ENCODE assay signal across 13 cellular contexts in the genomic region with DNA sequence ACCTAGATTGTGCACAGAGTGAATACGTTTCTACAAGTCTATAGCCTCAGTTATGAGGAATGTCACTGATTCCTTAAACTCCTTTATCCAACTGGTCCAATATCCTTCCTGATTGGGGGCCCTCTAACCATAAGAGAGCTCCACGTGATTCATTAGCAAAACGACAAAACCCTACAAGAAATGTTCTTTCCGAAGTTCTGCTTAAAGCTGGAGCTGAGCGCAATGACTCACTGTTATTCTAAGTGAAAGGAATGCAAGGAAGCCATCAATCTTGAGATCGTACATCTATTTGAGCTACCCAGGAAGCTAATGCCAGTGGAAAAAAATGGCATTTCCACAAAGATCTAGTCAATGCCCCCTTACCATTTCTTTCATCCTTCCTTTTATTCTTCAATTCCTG.
DNase-seq lines count a peak whose midpoint lies in the region; ATAC-seq and TF ChIP-seq lines count a peak whose summit lies in the region.
"Had no signal": no experiment of that assay in that cellular context is flagged by ENCODE, and none has a peak within 500 bp of the region (broad histone marks: within the 10 kb centered on the region; RNA-seq: fewer than 3 reads in every experiment).

No MANE protein-coding gene starts in this region.

- CTCF ChIA-PET in PC-3 (lab: Charles Lee), result no interaction called here
- CTCF ChIA-PET in GM10248 (lab: Yijun Ruan, JAX), result no interaction called here

- no peak overlapping the region for H3K27ac ChIP-seq in PC-3 (ENCODE audit: low read length)
- H3K27ac ChIP-seq: skin epidermis, upper lobe of right lung had no signal

- no TSS peak for BruUV-seq in PC-3 (replicated peaks; lab: Mats Ljungman, UMichigan)

- no peak overlapping the region for H2AFZ ChIP-seq in PC-3 (ENCODE audit: low read length)

- H3F3A ChIP-seq in PC-3 (ENCODE audit: low read length, unreplicated experiment), result no peaks in the 10 kb centered on the region

- H3K27me3 ChIP-seq in PC-3 (ENCODE audit: low read length), result peaks cover 12% of the 10 kb centered on the region; the same call in 1 of the 2 replicates
- H3K27me3 ChIP-seq: upper lobe of right lung had no signal

- no peaks in the 10 kb centered on the region for H4K20me1 ChIP-seq in PC-3 (ENCODE audit: low read length)

- no peaks in the 10 kb centered on the region for H3K36me3 ChIP-seq in PC-3 (ENCODE audit: low read depth, low read length)
- H3K36me3 ChIP-seq: upper lobe of right lung had no signal

- intact Hi-C loops in PC-3 (cut with micrococcal nuclease), result no loop called here

- H3K4me2 ChIP-seq in PC-3 (ENCODE audit: low read length), result no peak overlapping the region

- DNase-seq in AG10803 (ENCODE audit: low read depth), result peak; percentile 55
- peak; percentile 21 for DNase-seq in PC-3
- DNase-seq in epithelial cell of esophagus (ENCODE audit: low read depth), result peak; percentile 61
- DNase-seq in myocyte (ENCODE audit: low read depth), result peak; percentile 52
- no peak for DNase-seq in NCI-H1048 (lab: John Stamatoyannopoulos, UW)
- no peak for DNase-seq in GM10248 (ENCODE audit: extremely low spot score)
- no peak for DNase-seq in mesenteric fat pad (ENCODE audit: low spot score)
- DNase-seq in activated CD8-positive, alpha-beta memory T cell treated with anti-CD3 and anti-CD28 coated beads, Interleukin-2, amount 50 U/mL, for 4 hours, result no peak
- DNase-seq: activated CD4-positive, alpha-beta T cell treated with anti-CD3 and anti-CD28 coated beads for 36 hours; activated effector memory CD4-positive, alpha-beta T cell treated with Interleukin-2 at 50 U/mL for 16 hours; NCI-H82; upper lobe of right lung had no signal

- no peaks in the 10 kb centered on the region for H3K9me3 ChIP-seq in PC-3 (ENCODE audit: low read length)
- H3K9me3 ChIP-seq: upper lobe of right lung had no signal

- POLR2A ChIA-PET in PC-3 (lab: Charles Lee; ENCODE audit: unreplicated experiment), result no interaction called here
- POLR2A ChIA-PET in GM10248 (lab: Yijun Ruan, JAX), result no interaction called here

- TF ChIP-seq CTCF in AG10803 (conservative IDR thresholded peaks at IDR 0.05; ENCODE audit: low read length) (no peak), PC-3 (conservative IDR thresholded peaks at IDR 0.05; ENCODE audit: low read depth, low read length) (no peak), epithelial cell of esophagus (IDR thresholded peaks at IDR 0.05; ENCODE audit: insufficient read depth, low read depth, low read length, missing control alignments) (no peak), GM10248 (IDR thresholded peaks at IDR 0.05; ENCODE audit: control extremely low read depth, extremely low read depth, low read depth, missing control alignments) (no peak)

- no peak overlapping the region for H3K9ac ChIP-seq in PC-3 (ENCODE audit: low read length)

- no peak for ATAC-seq in PC-3
- ATAC-seq: activated CD4-positive, alpha-beta T cell treated with anti-CD3 and anti-CD28 coated beads for 36 hours; upper lobe of right lung had no signal

- no peaks in the 10 kb centered on the region for H3K4me1 ChIP-seq in PC-3 (ENCODE audit: insufficient read depth, low read length)
- H3K4me1 ChIP-seq: upper lobe of right lung had no signal

- no peaks in the 10 kb centered on the region for H3K79me2 ChIP-seq in PC-3 (ENCODE audit: low read length)

- H3K9me2 ChIP-seq in PC-3 (replicated peaks; ENCODE audit: low read length), result no peaks in the 10 kb centered on the region

- H3K4me3 ChIP-seq in AG10803 (ENCODE audit: low read length) (no peak overlapping the region), PC-3 (ENCODE audit: low read length) (no peak overlapping the region), epithelial cell of esophagus (ENCODE audit: low read length) (no peak overlapping the region)
- H3K4me3 ChIP-seq: skin epidermis, upper lobe of right lung had no signal

Comparison
In these comparisons a context has a peak if more than half of its experiments do, and no peak if none do; other contexts are left out.
1. DNase-seq: peak in AG10803 (single experiment), PC-3 (single experiment), epithelial cell of esophagus (single experiment) and myocyte (single experiment); none in NCI-H1048 (single experiment), GM10248 (single experiment), mesenteric fat pad (single experiment) and activated CD8-positive, alpha-beta memory T cell treated with anti-CD3 and anti-CD28 coated beads, Interleukin-2, amount 50 U/mL, for 4 hours (single experiment).